Comparison of ENCODE assay signal across 17 cellular contexts in the genomic region with DNA sequence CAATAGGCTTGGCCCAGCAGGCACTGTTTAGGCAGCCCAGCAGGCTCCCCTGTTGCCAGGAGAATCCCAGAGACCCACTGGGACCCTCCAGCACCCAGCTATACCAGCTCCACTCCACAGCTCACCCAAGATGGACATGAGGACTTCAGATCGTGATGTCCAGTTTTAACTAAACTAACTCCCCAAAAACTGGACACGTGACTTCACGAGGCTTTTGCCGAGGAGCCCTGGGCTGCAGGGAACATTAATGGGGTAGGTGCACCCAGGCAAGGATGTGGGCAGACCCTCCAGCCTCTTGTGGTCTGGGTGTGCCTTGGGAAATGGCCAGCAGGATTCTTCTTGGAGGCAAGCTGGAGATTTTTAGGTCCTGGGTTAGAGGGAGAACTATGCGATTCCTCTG. TPM values are rescaled to one million over a fixed set of nuclear protein-coding genes. Genes with fewer than 3 reads are reported as not detected.
"Had no signal": no experiment of that assay in that cellular context is flagged by ENCODE, and none has a peak within 500 bp of the region (broad histone marks: within the 10 kb centered on the region; RNA-seq: fewer than 3 reads in every experiment).

No MANE protein-coding gene starts in this region.

- H3K4me1 ChIP-seq: pancreas had no signal

- H3K4me3 ChIP-seq: colonic mucosa, pancreas, transverse colon had no signal

- H3K27me3 ChIP-seq: pancreas had no signal

- H3K9me3 ChIP-seq: colonic mucosa, pancreas, transverse colon had no signal

- H3K36me3 ChIP-seq: colonic mucosa, pancreas, transverse colon had no signal

- DNase-seq: activated B cell treated with CpG ODN at 0.5 μM for 24 hours; activated naive CD4-positive, alpha-beta T cell treated with Interleukin-2 at 50 U/mL for 16 hours; amygdala; colonic mucosa; foreskin melanocyte; glutamatergic neuron; hypothalamus; stimulated activated naive CD4-positive, alpha-beta T cell treated with Interleukin-2 at 50 U/mL for 16 hours; substantia nigra had no signal

- H3K27ac ChIP-seq: colonic mucosa, pancreas had no signal

- FAIRE-seq: keratinocyte, pancreas had no signal

- ATAC-seq: activated CD8-positive, alpha-beta T cell treated with anti-CD3 and anti-CD28 coated beads, Interleukin-2, amount 10 ng/mL, durations not matched to agents 7 days and 5 days; left lobe of liver; pancreas had no signal

RNA-seq across cellular contexts. Expression of a gene that starts 8.9 kb away (rescaled TPM):
- total RNA-seq: epithelial cell of proximal tubule, mononuclear cell had no signal
- polyA plus RNA-seq: fibroblast of lung, keratinocyte had no signal
